24 cellular contexts compared by ENCODE assay signal in the genomic region with DNA sequence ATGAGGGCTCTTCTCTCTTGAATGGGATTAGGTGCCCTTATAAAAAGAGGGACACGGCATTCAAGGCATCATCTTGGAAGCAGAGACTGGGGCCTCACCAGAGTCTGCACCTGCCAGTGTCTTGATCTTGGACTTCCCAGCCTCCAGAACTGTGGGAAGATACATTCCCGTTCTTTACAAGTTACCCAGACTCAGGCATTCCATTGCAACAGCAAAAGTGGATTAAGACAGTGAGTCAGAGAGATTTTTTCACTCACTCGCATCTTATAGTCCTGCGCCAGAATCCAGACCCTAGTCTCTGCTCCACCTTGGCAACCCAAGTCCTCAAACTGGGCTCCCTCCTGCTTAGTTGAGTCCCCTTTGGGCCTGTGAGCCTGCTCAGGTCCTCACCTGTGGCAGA. TPM values are rescaled to one million over a fixed set of nuclear protein-coding genes. Genes with fewer than 3 reads are reported as not detected.
DNase-seq lines count a peak whose midpoint lies in the region; ATAC-seq, FAIRE-seq and TF ChIP-seq lines count a peak whose summit lies in the region.
"Had no signal": no experiment of that assay in that cellular context is flagged by ENCODE, and none has a peak within 500 bp of the region (broad histone marks: within the 10 kb centered on the region; RNA-seq: fewer than 3 reads in every experiment).

No MANE protein-coding gene starts in this region.

- H3K27ac ChIP-seq in K562 (ENCODE audit: extremely low read depth, low read depth, low read length) (no peak overlapping the region), trophoblast cell (ENCODE audit: low read depth, low read length) (no peak overlapping the region)
- H3K27ac ChIP-seq: C4-2B, GM23248, PC-9 had no signal

- FAIRE-seq in K562 (lab: Jason Lieb, UNC): no peak

- H3K14ac ChIP-seq in trophoblast cell (ENCODE audit: low read length): no peak overlapping the region

- H3K9ac ChIP-seq in K562 (ENCODE audit: insufficient read depth in 1 of 2, low read depth in 2 of 2, low read length in 2 of 2) (no peak overlapping the region), trophoblast cell (ENCODE audit: low read length) (no peak overlapping the region)
- H3K9ac ChIP-seq: GM23248 had no signal

- H3K9me3 ChIP-seq in K562 (replicated peaks; ENCODE audit: control insufficient read depth, insufficient read depth, low read depth, low read length) (no peaks in the 10 kb centered on the region), trophoblast cell (ENCODE audit: insufficient read depth, low read depth, low read length) (no peaks in the 10 kb centered on the region)
- H3K9me3 ChIP-seq: HAP-1 had no signal

- ATAC-seq in K562 (no peak), HG03457 (IDR thresholded peaks at IDR 0.05; ENCODE audit: unreplicated experiment) (no peak)

- WGBS in K562 (ENCODE audit: insufficient coverage, low coverage, missing lambda C conversion rate): 66% methylated on average over 4 of the region's 4 CpGs
- no CpG with 5 or more reads among the region's 4 CpGs for WGBS in trophoblast cell (ENCODE audit: extremely low coverage, insufficient coverage, insufficient read length)

- in situ Hi-C loops in K562 (cut with MboI): no loop called here

- H3K4me2 ChIP-seq in K562 (ENCODE audit: insufficient read depth, low read length) (no peak overlapping the region), trophoblast cell (ENCODE audit: low read length) (no peak overlapping the region)
- H3K4me2 ChIP-seq: PC-9 had no signal

- no peak overlapping the region for H2BK12ac ChIP-seq in trophoblast cell (ENCODE audit: low read length)

- H3K27ac Mint-ChIP-seq in HFFc6: no peak overlapping the region

- POLR2A ChIA-PET in K562 (lab: Yijun Ruan, JAX): interaction anchor here (0.8 kb wide), 1 partner anchor 18 kb away, joined by 3 read pairs; no protein-coding TSS in a partner anchor

- no peak overlapping the region for H3K4me3 Mint-ChIP-seq in HFFc6
- H3K4me3 Mint-ChIP-seq: CD8-positive, alpha-beta memory T cell had no signal

- TF ChIP-seq CTCF in AG10803 (conservative IDR thresholded peaks at IDR 0.05; ENCODE audit: low read length): no peak
- no peak for TF ChIP-seq CTCF in HFFc6 (IDR thresholded peaks at IDR 0.05)
- no peak for TF ChIP-seq CTCF in K562 (IDR thresholded peaks at IDR 0.05 in 2 of 3, conservative IDR thresholded peaks at IDR 0.05 in 1 of 3; ENCODE audit: insufficient read depth in 2 of 3, low read depth in 1 of 3, low read length in 3 of 3)

- H2AK5ac ChIP-seq in trophoblast cell (ENCODE audit: low read length): no peak overlapping the region

- H4K20me1 ChIP-seq in K562 (replicated peaks; ENCODE audit: control insufficient read depth, insufficient read depth, low read length): no peaks in the 10 kb centered on the region

- H3K36me3 Mint-ChIP-seq in HFFc6 (ENCODE audit: low read depth): no peaks in the 10 kb centered on the region
- H3K36me3 Mint-ChIP-seq: CD8-positive, alpha-beta memory T cell; IgD-negative memory B cell had no signal

- H3K9me3 Mint-ChIP-seq in HFFc6: no peaks in the 10 kb centered on the region
- H3K9me3 Mint-ChIP-seq: CD8-positive, alpha-beta memory T cell; IgD-negative memory B cell had no signal

- no TSS peak for BruUV-seq in K562 (replicated peaks; lab: Mats Ljungman, UMichigan)

- peaks cover 24% of the 10 kb centered on the region for H3K4me1 Mint-ChIP-seq in HFFc6 (ENCODE audit: low read depth)

- no peak overlapping the region for H3K4ac ChIP-seq in trophoblast cell (ENCODE audit: low read depth, low read length)

- no peak for TF ChIP-seq POLR2A in K562 (conservative IDR thresholded peaks at IDR 0.05)

- DNase-seq in AG10803 (ENCODE audit: low read depth) (peak; percentile 7), HFFc6 (peak; percentile 8), K562 (ENCODE audit: extremely low read depth in 1 of 4, low spot score in 3 of 4) (no peak), trophoblast cell (peak; percentile 23 to 58), NCI-H510A treated with DMSO at 0.1 percent for 48 hours (lab: John Stamatoyannopoulos, UW) (no peak)
- DNase-seq in effector CD8-positive, alpha-beta T cell (lab: John Stamatoyannopoulos, UW): no peak
- DNase-seq: Calu3; CD8-positive, alpha-beta memory T cell; DMS53; GM23248; Karpas-422; NCI-H1417; NCI-H1694 treated with DMSO at 0.1 percent for 48 hours; NCI-H2081 treated with DMSO at 0.1 percent for 48 hours; NCI-H510A; NCI-H748 treated with DMSO at 0.1 percent for 48 hours; PC-9; RPMI8226; SHP77 had no signal

- no peaks in the 10 kb centered on the region for H3K36me3 ChIP-seq in K562 (ENCODE audit: control insufficient read depth, insufficient read depth, low read length)
- no peaks in the 10 kb centered on the region for H3K36me3 ChIP-seq in trophoblast cell (ENCODE audit: control insufficient read depth in 1 of 2, insufficient read depth in 2 of 2, low read length in 2 of 2)
- H3K36me3 ChIP-seq: HAP-1 had no signal

- H3K4me3 ChIP-seq in AG10803 (ENCODE audit: low read length) (no peak overlapping the region), K562 (no peak overlapping the region), trophoblast cell (ENCODE audit: low read depth, low read length) (no peak overlapping the region)
- H3K4me3 ChIP-seq: GM23248, HAP-1, PC-9 had no signal

- no peak overlapping the region for H2BK120ac ChIP-seq in trophoblast cell (ENCODE audit: insufficient read depth, low read length, poor library complexity)

- H2AFZ ChIP-seq in K562 (ENCODE audit: low read depth, low read length): no peak overlapping the region
- no peak overlapping the region for H2AFZ ChIP-seq in trophoblast cell (ENCODE audit: insufficient read depth, low read length, poor library complexity)
- H2AFZ ChIP-seq: GM23248, PC-9 had no signal

- H4K8ac ChIP-seq in trophoblast cell (ENCODE audit: low read depth, low read length): no peak overlapping the region

- H3K4me1 ChIP-seq in K562 (replicated peaks in 1 of 2; ENCODE audit: control insufficient read depth in 2 of 2, insufficient read depth in 2 of 2, low read length in 2 of 2) (peaks cover 10 to 28% of the 10 kb centered on the region in 2 experiments; a peak in 4 of 5 replicates), trophoblast cell (ENCODE audit: control insufficient read depth in 1 of 2, insufficient read depth in 2 of 2, low read length in 2 of 2) (peaks cover 13 to 16% of the 10 kb centered on the region in 2 experiments)

- no peak overlapping the region for H3K18ac ChIP-seq in trophoblast cell (ENCODE audit: low read length)

- peaks cover 2% of the 10 kb centered on the region; the same call in 1 of the 2 replicates for H3K27me3 Mint-ChIP-seq in HFFc6 (ENCODE audit: insufficient read depth)

- TF ChIP-seq RAD21 in K562 (CRISPR knock-in tag; conservative IDR thresholded peaks at IDR 0.05 in 1 of 2, IDR thresholded peaks at IDR 0.05 in 1 of 2): no peak

- H3K79me1 ChIP-seq in trophoblast cell (ENCODE audit: low read length): peaks cover 2% of the 10 kb centered on the region

- CTCF ChIA-PET in K562 (lab: Yijun Ruan, JAX; ENCODE audit: low intra/inter-chr PET ratio): no interaction called here

- no peak overlapping the region for H4K12ac ChIP-seq in trophoblast cell (ENCODE audit: low read depth, low read length)

- H3K27me3 ChIP-seq in K562 (ENCODE audit: control insufficient read depth in 2 of 2, insufficient read depth in 2 of 2, low read length in 2 of 2) (no peaks in the 10 kb centered on the region), trophoblast cell (ENCODE audit: insufficient read depth, low read length) (no peaks in the 10 kb centered on the region)

- H3K23ac ChIP-seq in trophoblast cell (ENCODE audit: low read length): no peak overlapping the region

- no peak overlapping the region for H2BK5ac ChIP-seq in trophoblast cell (ENCODE audit: low read depth, low read length, poor library complexity)

- intact Hi-C loops in K562 (cut with micrococcal nuclease): no loop called here

- no peak overlapping the region for H4K91ac ChIP-seq in trophoblast cell (ENCODE audit: low read depth, low read length)

- TF ChIP-seq EP300 in K562 (IDR thresholded peaks at IDR 0.05; ENCODE audit: low read length): no peak

- H3K9me1 ChIP-seq in K562 (ENCODE audit: control insufficient read depth, insufficient read depth, low read length): no peaks in the 10 kb centered on the region

- H3K79me2 ChIP-seq in K562 (ENCODE audit: control insufficient read depth, insufficient read depth, low read length): no peaks in the 10 kb centered on the region
- no peaks in the 10 kb centered on the region for H3K79me2 ChIP-seq in trophoblast cell (ENCODE audit: control insufficient read depth, insufficient read depth, low read length, poor library complexity)

RNA-seq across cellular contexts. Expression of a gene that starts 2.7 kb away (rescaled TPM):
- total RNA-seq in HFFc6 (2021; fragmentation: NEBNext Ultra II Directional; extraction: Animal tissue kit (Norgen Biotek cat#: 25700)): under 1 TPM; 0.12 to 0.76 (median 0.74) TPM
- total RNA-seq in K562 (2011; cell fraction: chromatin; rRNA removed; ENCODE audit: low replicate concordance): not detected in 2 replicates
- total RNA-seq in K562 (2011; cell fraction: nucleolus; rRNA removed): 0.17 TPM in 1 of 2 replicates, not detected in the other
- total RNA-seq in K562 (2011; cell fraction: nucleoplasm; rRNA removed): not detected in 2 replicates
- total RNA-seq in K562 (2014; rRNA removed) (not detected in 2 replicates), K562 (2014; rRNA removed; fragmentation: Illumina TruSeq; extraction: Trizol) (not detected in 2 replicates), K562 (2015; rRNA removed; fragmentation: Illumina TruSeq; extraction: Trizol) (not detected in 2 replicates), K562 (2021) (not detected in 2 replicates)
- polyA plus RNA-seq in K562 (2011; rRNA removed) (0.03 and 0.08 TPM in 2 replicates), K562 (2014; fragmentation: Illumina TruSeq; extraction: Trizol) (not detected in 2 replicates), K562 (2014; fragmentation: Nextera tagmentation; extraction: Ambion mirVana) (under 1 TPM; 0.17 to 0.31 TPM), K562 (2014; rRNA removed) (not detected in 2 replicates)
- 0.03 and 0.06 TPM in 2 replicates for polyA plus RNA-seq in K562 (2011; cell fraction: cytosol; rRNA removed)
- 0.23 TPM in 1 of 2 replicates, not detected in the other for polyA plus RNA-seq in K562 (2011; cell fraction: nucleus; rRNA removed)
- 0.12 and 0.21 TPM in 2 replicates for polyA plus RNA-seq in K562 (2012)
- polyA minus RNA-seq in K562 (2011; rRNA and poly(A)+ RNA removed): not detected in 2 replicates
- polyA minus RNA-seq in K562 (2011; cell fraction: cytosol; rRNA and poly(A)+ RNA removed): not detected in 2 replicates
- polyA minus RNA-seq in K562 (2011; cell fraction: nucleus; rRNA and poly(A)+ RNA removed): not detected in 2 replicates
- polyA plus RNA-seq in trophoblast cell (2013): 0.40 TPM in 2 replicates
- total RNA-seq: CD8-positive, alpha-beta memory T cell; GM23248; MCF 10A; PC-9 had no signal
- polyA plus RNA-seq: CD8-positive, alpha-beta memory T cell; IgD-negative memory B cell had no signal

RNA-seq across cellular contexts. Expression of a gene that starts 58.0 kb away (rescaled TPM):
- total RNA-seq in HFFc6 (2021; fragmentation: NEBNext Ultra II Directional; extraction: Animal tissue kit (Norgen Biotek cat#: 25700)): 10 to 100 TPM; 18.5 to 30.0 (median 25.9) TPM
- 42.4 and 73.0 TPM in 2 replicates for total RNA-seq in K562 (2011; cell fraction: chromatin; rRNA removed; ENCODE audit: low replicate concordance)
- total RNA-seq in K562 (2011; cell fraction: nucleolus; rRNA removed): 19.2 and 19.7 TPM in 2 replicates
- total RNA-seq in K562 (2011; cell fraction: nucleoplasm; rRNA removed): 28.9 and 36.6 TPM in 2 replicates
- total RNA-seq in K562 (2014; rRNA removed) (25.4 and 35.2 TPM in 2 replicates), K562 (2014; rRNA removed; fragmentation: Illumina TruSeq; extraction: Trizol) (59.3 and 62.6 TPM in 2 replicates), K562 (2015; rRNA removed; fragmentation: Illumina TruSeq; extraction: Trizol) (46.8 and 52.0 TPM in 2 replicates), K562 (2021) (36.9 and 41.4 TPM in 2 replicates)
- polyA plus RNA-seq in K562 (2011; rRNA removed) (53.6 and 78.7 TPM in 2 replicates), K562 (2014; fragmentation: Illumina TruSeq; extraction: Trizol) (42.9 and 52.1 TPM in 2 replicates), K562 (2014; fragmentation: Nextera tagmentation; extraction: Ambion mirVana) (10 to 100 TPM; 93.2 to 94.2 TPM), K562 (2014; rRNA removed) (26.7 and 32.8 TPM in 2 replicates)
- polyA plus RNA-seq in K562 (2011; cell fraction: cytosol; rRNA removed): 10.3 and 13.4 TPM in 2 replicates
- polyA plus RNA-seq in K562 (2011; cell fraction: nucleus; rRNA removed): 22.1 and 25.2 TPM in 2 replicates
- polyA plus RNA-seq in K562 (2012): 30.2 and 42.2 TPM in 2 replicates
- 51.6 and 57.2 TPM in 2 replicates for polyA minus RNA-seq in K562 (2011; rRNA and poly(A)+ RNA removed)
- polyA minus RNA-seq in K562 (2011; cell fraction: cytosol; rRNA and poly(A)+ RNA removed): 17.5 and 32.3 TPM in 2 replicates
- polyA minus RNA-seq in K562 (2011; cell fraction: nucleus; rRNA and poly(A)+ RNA removed): 8.5 and 20.5 TPM in 2 replicates
- polyA plus RNA-seq in trophoblast cell (2013): 15.2 and 15.5 TPM in 2 replicates

RNA-seq across cellular contexts. Expression of a gene that starts 58.5 kb away (rescaled TPM):
- 1,000 to 10,000 TPM; 2,685 to 3,032 (median 2,841) TPM for total RNA-seq in HFFc6 (2021; fragmentation: NEBNext Ultra II Directional; extraction: Animal tissue kit (Norgen Biotek cat#: 25700))
- 868 and 1,170 TPM in 2 replicates for total RNA-seq in K562 (2011; cell fraction: chromatin; rRNA removed; ENCODE audit: low replicate concordance)
- 749 and 792 TPM in 2 replicates for total RNA-seq in K562 (2011; cell fraction: nucleolus; rRNA removed)
- total RNA-seq in K562 (2011; cell fraction: nucleoplasm; rRNA removed): 1,332 and 2,067 TPM in 2 replicates
- total RNA-seq in K562 (2014; rRNA removed) (2,055 and 3,520 TPM in 2 replicates), K562 (2014; rRNA removed; fragmentation: Illumina TruSeq; extraction: Trizol) (5,714 and 5,919 TPM in 2 replicates), K562 (2015; rRNA removed; fragmentation: Illumina TruSeq; extraction: Trizol) (4,633 and 5,069 TPM in 2 replicates), K562 (2021) (3,792 and 4,028 TPM in 2 replicates)
- polyA plus RNA-seq in K562 (2011; rRNA removed) (6,235 and 7,065 TPM in 2 replicates), K562 (2014; fragmentation: Illumina TruSeq; extraction: Trizol) (7,372 and 7,760 TPM in 2 replicates), K562 (2014; fragmentation: Nextera tagmentation; extraction: Ambion mirVana) (1,000 to 10,000 TPM; 3,604 to 3,827 TPM), K562 (2014; rRNA removed) (5,294 and 6,049 TPM in 2 replicates)
- 6,584 and 7,119 TPM in 2 replicates for polyA plus RNA-seq in K562 (2011; cell fraction: cytosol; rRNA removed)
- 2,026 and 2,907 TPM in 2 replicates for polyA plus RNA-seq in K562 (2011; cell fraction: nucleus; rRNA removed)
- polyA plus RNA-seq in K562 (2012): 3,604 and 6,192 TPM in 2 replicates
- 4,239 and 4,627 TPM in 2 replicates for polyA minus RNA-seq in K562 (2011; rRNA and poly(A)+ RNA removed)
- 1,872 and 2,124 TPM in 2 replicates for polyA minus RNA-seq in K562 (2011; cell fraction: cytosol; rRNA and poly(A)+ RNA removed)
- polyA minus RNA-seq in K562 (2011; cell fraction: nucleus; rRNA and poly(A)+ RNA removed): 545 and 1,155 TPM in 2 replicates
- 2,018 and 2,074 TPM in 2 replicates for polyA plus RNA-seq in trophoblast cell (2013)

Comparison
In these comparisons a context has a peak if more than half of its experiments do, and no peak if none do; other contexts are left out.
1. DNase-seq: peak in AG10803 (single experiment), HFFc6 (single experiment) and trophoblast cell (2 of 2); none in K562 (0 of 4), NCI-H510A treated with DMSO at 0.1 percent for 48 hours (single experiment) and effector CD8-positive, alpha-beta T cell (single experiment).